Comparison of ENCODE assay signal across 1 cellular context in genomic region chr14:70935135-70935534, GRCh38.
TF ChIP-seq lines count a peak whose summit lies in the region.

No MANE protein-coding gene starts in this region.

TF ChIP-seq in GM23338, 12 proteins besides CTCF, POLR2A, EP300 and RAD21 (continued from another document):
- no peak for TF ChIP-seq ETS1 (IDR thresholded peaks at IDR 0.05)
- TF ChIP-seq EZH2 (IDR thresholded peaks at IDR 0.05; ENCODE audit: low read depth, unreplicated experiment), result no peak
- no peak for TF ChIP-seq NANOG (IDR thresholded peaks at IDR 0.05; ENCODE audit: borderline replicate concordance)
- TF ChIP-seq EZH2phosphoT487 (IDR thresholded peaks at IDR 0.05; ENCODE audit: unreplicated experiment), result no peak
- TF ChIP-seq JUNB (IDR thresholded peaks at IDR 0.05; ENCODE audit: unreplicated experiment), result no peak
- TF ChIP-seq REST (IDR thresholded peaks at IDR 0.05; ENCODE audit: unreplicated experiment), result no peak
- no peak for TF ChIP-seq ZNF114 (CRISPR knock-in tag; IDR thresholded peaks at IDR 0.05)
